Comparison of ENCODE assay signal across 12 cellular contexts in genomic region chr2:177282101-177282573, GRCh38. TPM values are rescaled to one million over a fixed set of nuclear protein-coding genes. Genes with fewer than 3 reads are reported as not detected.
DNase-seq lines count a peak whose midpoint lies in the region; ATAC-seq and TF ChIP-seq lines count a peak whose summit lies in the region.
"Had no signal": no experiment of that assay in that cellular context is flagged by ENCODE, and none has a peak within 500 bp of the region (broad histone marks: within the 10 kb centered on the region; RNA-seq: fewer than 3 reads in every experiment).

No MANE protein-coding gene starts in this region.

- TF ChIP-seq POLR2A in uterus (IDR thresholded peaks at IDR 0.05) = no peak

- H3K27ac ChIP-seq in AG04450 (ENCODE audit: low read depth, low read length) = peak overlapping the region; percentile 58
- H3K27ac ChIP-seq in uterus = no peak overlapping the region

- H3K9me3 ChIP-seq in AG04450 (ENCODE audit: control insufficient read depth, insufficient read depth, low read length) (no peaks in the 10 kb centered on the region), uterus (no peaks in the 10 kb centered on the region)

- no peaks in the 10 kb centered on the region for H3K36me3 ChIP-seq in uterus

- TF ChIP-seq CTCF in AG04450 (IDR thresholded peaks at IDR 0.05; ENCODE audit: low read depth, low read length) (no peak), uterus (IDR thresholded peaks at IDR 0.05) (no peak)

- peak; percentile 24 for ATAC-seq in GM21447 (IDR thresholded peaks at IDR 0.05; ENCODE audit: unreplicated experiment)
- no peak for ATAC-seq in GM19467 (IDR thresholded peaks at IDR 0.05; ENCODE audit: unreplicated experiment)
- ATAC-seq: GM23338 had no signal

- H3K4me3 ChIP-seq in AG04450 (ENCODE audit: low read depth, low read length) (no peak overlapping the region), uterus (no peak overlapping the region)
- H3K4me3 ChIP-seq: GM23338 had no signal

- intact Hi-C loops in uterus (cut with DNase I; ENCODE audit: low total_unique reads) = no loop called here

- POLR2A ChIA-PET in AG04450 (lab: Yijun Ruan, JAX) = interaction anchor here (0.8 to 1.0 kb wide), 2 partner anchors 15 to 17 kb away, joined by 3 read pairs; partner anchors contain the start of gene NFE2L2

- no peaks in the 10 kb centered on the region for H3K27me3 ChIP-seq in AG04450 (ENCODE audit: control insufficient read depth, insufficient read depth, low read length)
- H3K27me3 ChIP-seq in uterus = no peaks in the 10 kb centered on the region

- no peaks in the 10 kb centered on the region for H3K4me1 ChIP-seq in uterus

- CTCF ChIA-PET in AG04450 (lab: Charles Lee) = interaction anchor here (1.1 to 2.7 kb wide), 5 partner anchors 11 to 118 kb away, joined by 3 to 15 read pairs (median 8); no protein-coding TSS in a partner anchor

- DNase-seq in AG04450 (ENCODE audit: low read depth, low spot score) (peak; percentile 26), NCI-H524 (lab: John Stamatoyannopoulos, UW) (peak; percentile 55 to 81), globus pallidus (ENCODE audit: low spot score) (peak; percentile 7), uterus (no peak), NCI-H226 (no peak), GF-D8 (lab: John Stamatoyannopoulos, UW) (no peak)
- DNase-seq: CD4-positive, CD25-positive, alpha-beta regulatory T cell; NCI-H774; stimulated activated CD4-positive, alpha-beta T cell treated with anti-CD3 and anti-CD28 coated beads, Interleukin-12 subunit alpha, Interleukin-12 subunit beta, amount 100 ng/mL, for 4 hours had no signal

RNA-seq across cellular contexts. Expression of gene NFE2L2, which starts 17.6 kb away (rescaled TPM):
- 227 and 321 TPM in 2 replicates for polyA plus RNA-seq in AG04450 (2011; rRNA removed)
- 292 and 300 TPM in 2 replicates for polyA minus RNA-seq in AG04450 (2011; rRNA and poly(A)+ RNA removed)
- total RNA-seq in uterus = 100 to 1,000 TPM in 1 of 4 donors, 10 to 100 TPM in 3; 53.0 to 148 (median 90.0) TPM

Comparison
In these comparisons a context has a peak if more than half of its experiments do, and no peak if none do; other contexts are left out.
1. DNase-seq: peak in AG04450 (single experiment), NCI-H524 (2 of 2) and globus pallidus (single experiment); none in uterus (0 of 2), NCI-H226 (single experiment) and GF-D8 (single experiment).